Comparison of ENCODE assay signal across 13 cellular contexts in the genomic region with DNA sequence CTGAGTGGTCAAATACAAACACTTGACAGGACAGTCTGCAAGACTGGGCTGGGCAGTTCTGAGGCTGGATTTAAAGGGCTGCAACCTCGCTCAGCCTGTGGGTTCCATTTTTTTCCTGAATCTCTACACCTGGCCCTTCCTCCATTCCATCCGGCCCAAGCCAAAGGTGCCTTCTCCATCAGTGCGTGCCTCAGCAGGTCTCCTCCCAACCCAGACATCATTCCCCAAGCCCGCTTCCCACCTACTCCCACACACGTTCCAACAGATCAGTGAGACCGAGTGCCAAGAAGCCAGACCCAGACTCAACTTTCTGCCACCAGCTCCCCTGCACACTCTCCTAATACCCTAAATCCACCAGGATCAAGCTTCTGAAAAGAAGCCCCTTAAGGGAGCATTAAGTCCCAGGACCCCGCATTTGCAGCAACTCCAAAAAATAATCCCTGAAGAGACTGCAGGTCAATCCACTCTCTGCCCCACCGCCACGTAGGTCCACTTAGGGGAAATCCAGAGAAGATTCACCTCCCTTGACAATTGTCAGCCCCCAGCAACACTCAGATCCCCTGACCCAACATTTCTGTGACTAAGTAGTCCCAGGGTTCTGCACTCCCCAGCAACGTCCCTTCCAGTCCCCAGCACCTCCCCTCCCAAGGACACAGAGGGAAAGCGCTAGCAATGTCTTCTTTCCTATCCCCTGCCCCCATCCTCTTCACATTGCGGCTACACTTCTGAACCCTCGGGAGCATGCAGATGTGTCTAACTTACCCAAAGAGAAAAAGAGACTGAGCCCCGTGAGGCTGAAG. TPM values are rescaled to one million over a fixed set of nuclear protein-coding genes. Genes with fewer than 3 reads are reported as not detected.
DNase-seq lines count a peak whose midpoint lies in the region; TF ChIP-seq lines count a peak whose summit lies in the region.
"Had no signal": no experiment of that assay in that cellular context is flagged by ENCODE, and none has a peak within 500 bp of the region (broad histone marks: within the 10 kb centered on the region; RNA-seq: fewer than 3 reads in every experiment).

No MANE protein-coding gene starts in this region.

- POLR2A ChIA-PET in RWPE1 (lab: Yijun Ruan, JAX; ENCODE audit: low non-redundant PET) = no interaction called here

- no peaks in the 10 kb centered on the region for H3K79me2 ChIP-seq in fibroblast of lung (ENCODE audit: control insufficient read depth, insufficient read depth, low read length)

- in situ Hi-C loops in transverse colon (cut with MboI; ENCODE audit: low pct_ligation_motif_present in 1 of 4, low pct_unique_long_range_greater_than_20kb in 1 of 4, low sequenced_read_pairs in 3 of 4) = loop anchor here in 2 of 4 donors (25.0 kb wide), 3 partner anchors 112 to 312 kb away; partner anchors contain the start of gene UBE4A (in 2 of the 2)

- WGBS in transverse colon (ENCODE audit: low coverage in 1 of 2), 2 donors = 53 to 63% methylated on average over 4 to 14 of the region's 14 CpGs

- TF ChIP-seq CTCF in RWPE1 (conservative IDR thresholded peaks at IDR 0.05; ENCODE audit: low read depth) (no peak), fibroblast of lung (conservative IDR thresholded peaks at IDR 0.05 in 1 of 2, IDR thresholded peaks at IDR 0.05 in 1 of 2; ENCODE audit: low read depth in 1 of 2, low read length in 2 of 2) (no peak), mesothelial cell of epicardium (IDR thresholded peaks at IDR 0.05; ENCODE audit: unreplicated experiment) (no peak), transverse colon (IDR thresholded peaks at IDR 0.05) (no peak)

- CTCF ChIA-PET in RWPE1 (lab: Yijun Ruan, JAX) = interaction anchor here (0.6 to 0.7 kb wide), 2 partner anchors 9 to 24 kb away, joined by 3 to 4 read pairs; no protein-coding TSS in a partner anchor

- H3K27ac Mint-ChIP-seq in mesothelial cell of epicardium = peak overlapping the region; percentile 37
- H3K27ac Mint-ChIP-seq: stimulated activated effector memory CD8-positive, alpha-beta T cell treated with anti-CD3 and anti-CD28 coated beads, Interleukin-12 subunit alpha, Interleukin-12 subunit beta, amount 100 ng/mL, for 72 hours had no signal

- peak overlapping the region; percentile 32 for H3K4me2 ChIP-seq in fibroblast of lung (ENCODE audit: extremely low read depth, insufficient read depth, low read length)

- no peak overlapping the region for H3K9ac ChIP-seq in fibroblast of lung (ENCODE audit: insufficient read depth, low read length)

- H2AFZ ChIP-seq in fibroblast of lung (ENCODE audit: low read length) = no peak overlapping the region

- peaks cover 7% of the 10 kb centered on the region for H3K27me3 ChIP-seq in fibroblast of lung (ENCODE audit: control insufficient read depth, insufficient read depth, low read length)
- peaks cover 31% of the 10 kb centered on the region for H3K27me3 ChIP-seq in transverse colon

- no peak for TF ChIP-seq EP300 in transverse colon (IDR thresholded peaks at IDR 0.05; ENCODE audit: low read depth)

- H3K27ac ChIP-seq in RWPE1 (peak overlapping the region; percentile 61), fibroblast of lung (ENCODE audit: insufficient read depth, low read length) (no peak overlapping the region), transverse colon (peak overlapping the region in 1 of 4 donors; percentile 25)
- H3K27ac ChIP-seq: spleen had no signal

- H3K4me3 ChIP-seq in fibroblast of lung (replicated peaks in 1 of 4; ENCODE audit: control extremely low read depth in 1 of 4, insufficient read depth in 1 of 4, low read depth in 3 of 4, low read length in 4 of 4) (peak overlapping the region in 2 of 4 experiments; percentile 34 to 47), transverse colon (peak overlapping the region in 3 of 4 donors; percentile 13 to 42 (median 16))

- peaks cover 36% of the 10 kb centered on the region for H3K4me1 Mint-ChIP-seq in mesothelial cell of epicardium

- no peaks in the 10 kb centered on the region for H3K36me3 Mint-ChIP-seq in mesothelial cell of epicardium
- H3K36me3 Mint-ChIP-seq: stimulated activated effector memory CD8-positive, alpha-beta T cell treated with anti-CD3 and anti-CD28 coated beads, Interleukin-12 subunit alpha, Interleukin-12 subunit beta, amount 100 ng/mL, for 72 hours had no signal

- intact Hi-C loops in transverse colon (cut with DNase I; ENCODE audit: low total_unique reads) = no loop called here

- DNase-seq in RWPE1 (ENCODE audit: low spot score) = no peak
- no peak for DNase-seq in fibroblast of lung (ENCODE audit: low read depth in 2 of 2)
- no peak for DNase-seq in mesothelial cell of epicardium (ENCODE audit: low spot score in 2 of 2, unreplicated experiment in 2 of 2)
- no peak for DNase-seq in transverse colon
- DNase-seq in COR-L47 (lab: John Stamatoyannopoulos, UW) = no peak
- no peak for DNase-seq in A172 (ENCODE audit: low spot score)
- no peak for DNase-seq in NCI-H446 treated with DMSO at 0.1 percent for 48 hours (lab: John Stamatoyannopoulos, UW)
- DNase-seq: activated CD8-positive, alpha-beta memory T cell treated with anti-CD3 and anti-CD28 coated beads, Interleukin-2, amount 50 U/mL, for 4 hours; central memory CD4-positive, alpha-beta T cell; NCI-H1930; spleen had no signal

- H3K27me3 Mint-ChIP-seq in mesothelial cell of epicardium (ENCODE audit: low read depth) = peaks cover 46% of the 10 kb centered on the region

- H4K20me1 ChIP-seq in fibroblast of lung (ENCODE audit: control insufficient read depth, extremely low read depth, insufficient read depth, low read length) = no peaks in the 10 kb centered on the region

- peak overlapping the region; percentile 73 for H3K4me3 Mint-ChIP-seq in mesothelial cell of epicardium
- H3K4me3 Mint-ChIP-seq: stimulated activated effector memory CD8-positive, alpha-beta T cell treated with anti-CD3 and anti-CD28 coated beads, Interleukin-12 subunit alpha, Interleukin-12 subunit beta, amount 100 ng/mL, for 72 hours had no signal

- H3K9me3 ChIP-seq in fibroblast of lung (ENCODE audit: control insufficient read depth, insufficient read depth, low read depth, low read length) (no peaks in the 10 kb centered on the region), transverse colon (no peaks in the 10 kb centered on the region)
- H3K9me3 ChIP-seq: spleen had no signal

- H3K36me3 ChIP-seq in fibroblast of lung (ENCODE audit: control insufficient read depth, insufficient read depth, low read length) = no peaks in the 10 kb centered on the region
- no peaks in the 10 kb centered on the region for H3K36me3 ChIP-seq in transverse colon
- H3K36me3 ChIP-seq: spleen had no signal

- H3K4me1 ChIP-seq in fibroblast of lung (ENCODE audit: control insufficient read depth, extremely low read depth, insufficient read depth, low read length) = no peaks in the 10 kb centered on the region
- peaks cover 0 to 17% (median 2%) of the 10 kb centered on the region in 4 donors for H3K4me1 ChIP-seq in transverse colon

- no peaks in the 10 kb centered on the region for H3K9me3 Mint-ChIP-seq in mesothelial cell of epicardium
- H3K9me3 Mint-ChIP-seq: stimulated activated effector memory CD8-positive, alpha-beta T cell treated with anti-CD3 and anti-CD28 coated beads, Interleukin-12 subunit alpha, Interleukin-12 subunit beta, amount 100 ng/mL, for 72 hours had no signal

- no peak for TF ChIP-seq POLR2A in transverse colon (IDR thresholded peaks at IDR 0.05)

RNA-seq across cellular contexts. Expression of gene SCN2B, which starts 0.6 kb away (rescaled TPM):
- total RNA-seq in fibroblast of lung = 4.9 and 7.3 TPM in 2 replicates
- 0.11 and 0.19 TPM in 2 replicates for polyA plus RNA-seq in fibroblast of lung
- polyA plus RNA-seq in fibroblast of lung (2012) = 0.15 and 0.23 TPM in 2 replicates
- polyA minus RNA-seq in fibroblast of lung (ENCODE audit: low replicate concordance) = not detected in 2 replicates
- 2.3 to 2.5 TPM (median 2.4 TPM) in 3 replicates for total RNA-seq in mesothelial cell of epicardium
- under 1 TPM in 2 of 4 donors, not detected in 2; 0.14 to 0.37 TPM for total RNA-seq in transverse colon
- not detected in 2 replicates for total RNA-seq in A172 (2014; rRNA removed; shearing (Covaris generic))
- total RNA-seq: Daoy had no signal

RNA-seq across cellular contexts. Expression of gene SCN4B, which starts 23.2 kb away (rescaled TPM):
- 6.7 and 10.4 TPM in 2 replicates for total RNA-seq in fibroblast of lung
- 1.5 and 5.8 TPM in 2 replicates for polyA plus RNA-seq in fibroblast of lung
- polyA plus RNA-seq in fibroblast of lung (2012) = 1.3 and 4.3 TPM in 2 replicates
- 0.24 and 2.7 TPM in 2 replicates for polyA minus RNA-seq in fibroblast of lung (ENCODE audit: low replicate concordance)
- 1.2 to 1.9 TPM (median 1.5 TPM) in 3 replicates for total RNA-seq in mesothelial cell of epicardium
- 1 to 10 TPM in 1 of 4 donors, under 1 TPM in 2, not detected in 1; 0.41 to 1.1 (median 0.75) TPM for total RNA-seq in transverse colon
- total RNA-seq in A172 (2014; rRNA removed; shearing (Covaris generic)) = 0.84 TPM in 1 of 2 replicates, not detected in the other

RNA-seq across cellular contexts. Expression of gene JAML, which starts 49.0 kb away (rescaled TPM):
- total RNA-seq in fibroblast of lung (not detected in 2 replicates), mesothelial cell of epicardium (not detected in 3 replicates), transverse colon (10 to 100 TPM in 2 of 4 donors, 1 to 10 TPM in 2; 3.2 to 15.1 (median 8.0) TPM)
- polyA plus RNA-seq in fibroblast of lung = not detected in 2 replicates
- polyA plus RNA-seq in fibroblast of lung (2012) = not detected in 2 replicates
- polyA minus RNA-seq in fibroblast of lung (ENCODE audit: low replicate concordance) = not detected in 2 replicates
- not detected in 2 replicates for total RNA-seq in A172 (2014; rRNA removed; shearing (Covaris generic))
- total RNA-seq: Daoy had no signal
